ENCODE assay signal across 8 cellular contexts in genomic region chr9:130128251-130128650, GRCh38. TPM values are rescaled to one million over a fixed set of nuclear protein-coding genes. Genes with fewer than 3 reads are reported as not detected.
DNase-seq lines count a peak whose midpoint lies in the region; ATAC-seq, FAIRE-seq and TF ChIP-seq lines count a peak whose summit lies in the region.

No MANE protein-coding gene starts in this region.

- H3K9me2 ChIP-seq in Karpas-422 (replicated peaks; ENCODE audit: insufficient read depth, low read length) = no peaks in the 10 kb centered on the region

- H3K36me3 ChIP-seq in endodermal cell (ENCODE audit: control insufficient read depth, insufficient read depth, low read length) = peaks cover 42% of the 10 kb centered on the region
- peaks cover 9% of the 10 kb centered on the region in 2 donors for H3K36me3 ChIP-seq in small intestine (ENCODE audit: control insufficient read depth in 2 of 2, insufficient read depth in 2 of 2, low read length in 2 of 2)
- H3K36me3 ChIP-seq in Karpas-422 (ENCODE audit: insufficient read depth, low read length) = peaks cover 2% of the 10 kb centered on the region; the same call in 1 of the 2 replicates

- H3K27me3 ChIP-seq in endodermal cell (ENCODE audit: control insufficient read depth, insufficient read depth, low read length, poor library complexity, severe bottlenecking) (no peaks in the 10 kb centered on the region), small intestine (ENCODE audit: control insufficient read depth in 2 of 2, insufficient read depth in 2 of 2, low read length in 2 of 2) (no peaks in the 10 kb centered on the region), Karpas-422 (ENCODE audit: low read length) (no peaks in the 10 kb centered on the region)

- no peaks in the 10 kb centered on the region for H3K79me2 ChIP-seq in Karpas-422 (ENCODE audit: low read length)

- peak; percentile 59 for ATAC-seq in HG03457 (IDR thresholded peaks at IDR 0.05; ENCODE audit: unreplicated experiment)

- TF ChIP-seq POLR2A in GM18951 (IDR thresholded peaks at IDR 0.05; ENCODE audit: extremely low read depth, insufficient read depth, insufficient read length) = peak; percentile 41

- H3K4me1 ChIP-seq in endodermal cell (ENCODE audit: control insufficient read depth, insufficient read depth, low read length) (no peaks in the 10 kb centered on the region), small intestine (ENCODE audit: control insufficient read depth in 2 of 2, insufficient read depth in 1 of 2, low read depth in 1 of 2, low read length in 1 of 2) (no peaks in the 10 kb centered on the region), Karpas-422 (ENCODE audit: low read length) (peaks cover 13% of the 10 kb centered on the region)

- H3K27me3 Mint-ChIP-seq in activated CD4-positive, alpha-beta T cell treated with anti-CD3 and anti-CD28 coated beads, Interleukin-2, amount 10 ng/mL, durations not matched to agents 24 days and 14 days = no peaks in the 10 kb centered on the region
- no peaks in the 10 kb centered on the region for H3K27me3 Mint-ChIP-seq in endodermal cell (ENCODE audit: insufficient read depth)

- WGBS in endodermal cell (ENCODE audit: insufficient coverage in 1 of 2, insufficient read length in 1 of 2), 2 experiments = 94 to 98% methylated on average over 6 of the region's 6 CpGs
- 66 to 85% (median 73%) methylated on average over 6 of the region's 6 CpGs for WGBS in small intestine, 3 donors

- H3K4me1 Mint-ChIP-seq in activated CD4-positive, alpha-beta T cell treated with anti-CD3 and anti-CD28 coated beads, Interleukin-2, amount 10 ng/mL, durations not matched to agents 24 days and 14 days = peaks cover 43% of the 10 kb centered on the region
- H3K4me1 Mint-ChIP-seq in endodermal cell = peaks cover 9% of the 10 kb centered on the region

- H3K4me2 ChIP-seq in Karpas-422 (ENCODE audit: low read depth, low read length, poor library complexity, severe bottlenecking) = no peak overlapping the region

- H3K27ac ChIP-seq in endodermal cell (ENCODE audit: low read depth, low read length) (peak overlapping the region; percentile 79), small intestine (ENCODE audit: low read depth in 1 of 2, low read length in 1 of 2) (peak overlapping the region; percentile 16 to 85), Karpas-422 (ENCODE audit: low read length) (no peak overlapping the region)

- H3K9me3 ChIP-seq in endodermal cell (ENCODE audit: control insufficient read depth, low read length) = no peaks in the 10 kb centered on the region
- H3K9me3 ChIP-seq in small intestine (ENCODE audit: control insufficient read depth, low read depth) = no peaks in the 10 kb centered on the region
- no peaks in the 10 kb centered on the region for H3K9me3 ChIP-seq in Karpas-422 (ENCODE audit: low read length)

- intact Hi-C loops in activated CD4-positive, alpha-beta T cell treated with anti-CD3 and anti-CD28 coated beads, Interleukin-2, amount 10 ng/mL, durations not matched to agents 24 days and 14 days (cut with micrococcal nuclease) = loop anchor here (1.0 kb wide), 3 partner anchors 44 to 240 kb away; partner anchors contain the start of gene NCS1

- no peak for FAIRE-seq in small intestine (lab: Jason Lieb, UNC)

- no peak overlapping the region for H2AFZ ChIP-seq in Karpas-422 (ENCODE audit: low read length)

- peak; percentile 91 for DNase-seq in activated CD4-positive, alpha-beta T cell treated with anti-CD3 and anti-CD28 coated beads, Interleukin-2, amount 10 ng/mL, durations not matched to agents 24 days and 14 days
- DNase-seq in endodermal cell = no peak
- peak; percentile 56 for DNase-seq in small intestine
- no peak for DNase-seq in Karpas-422
- no peak for DNase-seq in NCI-H2107 treated with DMSO at 0.1 percent for 48 hours (lab: John Stamatoyannopoulos, UW; ENCODE audit: unreplicated experiment)
- DNase-seq in NCI-H1092 (lab: John Stamatoyannopoulos, UW) = no peak

- no peak overlapping the region for H3K4me3 ChIP-seq in endodermal cell (ENCODE audit: low read length)
- no peak overlapping the region for H3K4me3 ChIP-seq in small intestine (ENCODE audit: low read depth in 1 of 2, low read length in 2 of 2)
- no peak overlapping the region for H3K4me3 ChIP-seq in Karpas-422 (ENCODE audit: low read length)

- in situ Hi-C loops in GM18951 (cut with MboI; ENCODE audit: low sequenced_read_pairs, unreplicated experiment) = no loop called here

- H3K27ac Mint-ChIP-seq in activated CD4-positive, alpha-beta T cell treated with anti-CD3 and anti-CD28 coated beads, Interleukin-2, amount 10 ng/mL, durations not matched to agents 24 days and 14 days = peak overlapping the region; percentile 97
- H3K27ac Mint-ChIP-seq in endodermal cell = no peak overlapping the region

- H3K9ac ChIP-seq in endodermal cell (ENCODE audit: extremely low read depth, low read length, poor library complexity, severe bottlenecking) = no peak overlapping the region
- H3K9ac ChIP-seq in Karpas-422 (ENCODE audit: low read length) = no peak overlapping the region

- no peaks in the 10 kb centered on the region for H3K9me3 Mint-ChIP-seq in activated CD4-positive, alpha-beta T cell treated with anti-CD3 and anti-CD28 coated beads, Interleukin-2, amount 10 ng/mL, durations not matched to agents 24 days and 14 days
- no peaks in the 10 kb centered on the region for H3K9me3 Mint-ChIP-seq in endodermal cell

- no peak for TF ChIP-seq CTCF in endodermal cell (conservative IDR thresholded peaks at IDR 0.05)

- peak overlapping the region; percentile 79 for H3K4me3 Mint-ChIP-seq in activated CD4-positive, alpha-beta T cell treated with anti-CD3 and anti-CD28 coated beads, Interleukin-2, amount 10 ng/mL, durations not matched to agents 24 days and 14 days
- H3K4me3 Mint-ChIP-seq in endodermal cell = no peak overlapping the region

- peaks cover 47% of the 10 kb centered on the region for H3K36me3 Mint-ChIP-seq in activated CD4-positive, alpha-beta T cell treated with anti-CD3 and anti-CD28 coated beads, Interleukin-2, amount 10 ng/mL, durations not matched to agents 24 days and 14 days (ENCODE audit: low read depth)
- peaks cover 54% of the 10 kb centered on the region for H3K36me3 Mint-ChIP-seq in endodermal cell (ENCODE audit: low read depth)

- no peaks in the 10 kb centered on the region for H4K20me1 ChIP-seq in Karpas-422 (ENCODE audit: insufficient read depth, low read depth, low read length)

RNA-seq across cellular contexts. Expression of gene NCS1, which starts 44.0 kb away (rescaled TPM):
- 5.3 and 5.4 TPM in 2 replicates for total RNA-seq in activated CD4-positive, alpha-beta T cell treated with anti-CD3 and anti-CD28 coated beads, Interleukin-2, amount 10 ng/mL, durations not matched to agents 24 days and 14 days
- total RNA-seq in endodermal cell = 10 to 100 TPM; 40.6 to 47.7 TPM
- 26.5 TPM for polyA plus RNA-seq in endodermal cell (2013, experiment 1 of 2)
- polyA plus RNA-seq in endodermal cell (2013, experiment 2 of 2) = 28.0 TPM
- 1 to 10 TPM in 1 of 3 donors, under 1 TPM in 2; 0.54 to 9.2 (median 0.89) TPM for polyA plus RNA-seq in small intestine
- total RNA-seq in Karpas-422 (2014; rRNA removed; shearing (Covaris generic); ENCODE audit: low replicate concordance) = not detected in 2 replicates

Comparison
In these comparisons a context has a peak if more than half of its experiments do, and no peak if none do; other contexts are left out.
1. DNase-seq: peak in activated CD4-positive, alpha-beta T cell treated with anti-CD3 and anti-CD28 coated beads, Interleukin-2, amount 10 ng/mL, durations not matched to agents 24 days and 14 days (single experiment) and small intestine (single experiment); none in endodermal cell (single experiment), Karpas-422 (single experiment), NCI-H2107 treated with DMSO at 0.1 percent for 48 hours (single experiment) and NCI-H1092 (single experiment).